1 cellular context compared by ENCODE assay signal in genomic region chr1:2199042-2199810, GRCh38.
TF ChIP-seq lines count a peak whose summit lies in the region.

No MANE protein-coding gene starts in this region.

TF ChIP-seq in K562, 482 proteins besides CTCF, POLR2A, EP300 and RAD21 (continued from another document and continues in another):
- no peak for TF ChIP-seq RERE (CRISPR knock-in tag; IDR thresholded peaks at IDR 0.05; ENCODE audit: borderline replicate concordance)
- 0 out of 4 replicates have a peak, but pooled peaks of 1 of the 2 experiments have one; percentile 45 for TF ChIP-seq ZMIZ1 (IDR thresholded peaks at IDR 0.05; ENCODE audit: low read depth in 2 of 2, low read length in 2 of 2)
- TF ChIP-seq MBD2 (IDR thresholded peaks at IDR 0.05; ENCODE audit: borderline replicate concordance, low read depth): peak; percentile 55; the same call in 1 of the 2 replicates
- 0 out of 2 replicates have a peak, but pooled peaks have one; percentile 48 for TF ChIP-seq PHF21A (IDR thresholded peaks at IDR 0.05; ENCODE audit: borderline replicate concordance, low read depth)
- no peak for TF ChIP-seq FOXJ2 (tag; IDR thresholded peaks at IDR 0.05)
- 0 out of 2 replicates have a peak, but pooled peaks have one; percentile 23 for TF ChIP-seq CBFA2T2 (conservative IDR thresholded peaks at IDR 0.05)
- peak; percentile 59; the same call in 1 of the 2 replicates for TF ChIP-seq RNF2 (IDR thresholded peaks at IDR 0.05)
- peak; percentile 33 for TF ChIP-seq MXD1 (CRISPR knock-in tag; IDR thresholded peaks at IDR 0.05; ENCODE audit: borderline replicate concordance, poor library complexity, severe bottlenecking)
- TF ChIP-seq PTRF (tag; IDR thresholded peaks at IDR 0.05): no peak
- peak; percentile 23 for TF ChIP-seq RBBP5 (IDR thresholded peaks at IDR 0.05; ENCODE audit: borderline replicate concordance, insufficient read depth, low read length, poor library complexity, severe bottlenecking)
- peak; percentile 24 for TF ChIP-seq ZNF146 (CRISPR knock-in tag; IDR thresholded peaks at IDR 0.05; ENCODE audit: unreplicated experiment)
- TF ChIP-seq ZBTB33 (CRISPR knock-in tag; IDR thresholded peaks at IDR 0.05): peak; percentile 25; the same call in 1 of the 2 replicates
- no peak for TF ChIP-seq KDM1A (IDR thresholded peaks at IDR 0.05)
- TF ChIP-seq CREM (IDR thresholded peaks at IDR 0.05; ENCODE audit: low read depth): peak; percentile 67
- peak; percentile 32 for TF ChIP-seq NKRF (IDR thresholded peaks at IDR 0.05; ENCODE audit: borderline replicate concordance)
- TF ChIP-seq PKNOX1 (IDR thresholded peaks at IDR 0.05): peak; percentile 47
- TF ChIP-seq FOXP4 (CRISPR knock-in tag; IDR thresholded peaks at IDR 0.05; ENCODE audit: borderline replicate concordance): 0 out of 2 replicates have a peak, but pooled peaks have one; percentile 37
- no peak for TF ChIP-seq BRF2 (IDR thresholded peaks at IDR 0.05; ENCODE audit: borderline replicate concordance, insufficient read depth, insufficient read length)
- TF ChIP-seq BHLHE40 (IDR thresholded peaks at IDR 0.05; ENCODE audit: low read length): peak; percentile 37; the same call in 1 of the 2 replicates
- TF ChIP-seq NR0B1 (IDR thresholded peaks at IDR 0.05; ENCODE audit: partially characterized antibody): no peak
- TF ChIP-seq ZBTB9 (CRISPR knock-in tag; IDR thresholded peaks at IDR 0.05): peak; percentile 47; the same call in 1 of the 2 replicates
- peak; percentile 93 for TF ChIP-seq EP400 (IDR thresholded peaks at IDR 0.05)
- TF ChIP-seq ZNF263 (CRISPR knock-in tag; IDR thresholded peaks at IDR 0.05; ENCODE audit: borderline replicate concordance): 0 out of 2 replicates have a peak, but pooled peaks have one; percentile 5
- TF ChIP-seq FOXA3 (CRISPR knock-in tag; conservative IDR thresholded peaks at IDR 0.05 in 1 of 2, IDR thresholded peaks at IDR 0.05 in 1 of 2): peak in 1 of 2 experiments; percentile 84; a peak in 2 of 4 replicates
- TF ChIP-seq HNRNPLL (IDR thresholded peaks at IDR 0.05; ENCODE audit: low read depth, low read length, poor library complexity, severe bottlenecking): peak; percentile 31
- TF ChIP-seq ELF1 (tag; IDR thresholded peaks at IDR 0.05): peak; percentile 66
- peak; percentile 79 for TF ChIP-seq TAF7 (tag; IDR thresholded peaks at IDR 0.05)
